In genomic region chr11:74710291-74710938, GRCh38 we compare ENCODE assay signal across 1 cellular context.
A peak's percentile ranks its signal among the peaks of the same experiment; 100 is the strongest.
TF ChIP-seq lines count a peak whose summit lies in the region.

No MANE protein-coding gene starts in this region.

TF ChIP-seq in HepG2, 621 proteins besides CTCF, POLR2A, EP300 and RAD21:
- TF ChIP-seq MAFK (conservative IDR thresholded peaks at IDR 0.05 in 1 of 2, IDR thresholded peaks at IDR 0.05 in 1 of 2; ENCODE audit: low read length in 2 of 2) (peak; percentile 74 to 80), MAFF (IDR thresholded peaks at IDR 0.05; ENCODE audit: low read depth, low read length) (peak; percentile 50), MXI1 (IDR thresholded peaks at IDR 0.05; ENCODE audit: borderline replicate concordance, low read depth, low read length) (no peak), ZNF7 (CRISPR knock-in tag; IDR thresholded peaks at IDR 0.05) (no peak), ZNF782 (CRISPR knock-in tag; IDR thresholded peaks at IDR 0.05; ENCODE audit: borderline replicate concordance) (no peak), ZNF687 (CRISPR knock-in tag; IDR thresholded peaks at IDR 0.05) (no peak), ZNF597 (CRISPR knock-in tag; IDR thresholded peaks at IDR 0.05) (no peak), ZNF468 (CRISPR knock-in tag; IDR thresholded peaks at IDR 0.05) (no peak), IRF2 (CRISPR knock-in tag; IDR thresholded peaks at IDR 0.05) (no peak), SOX6 (IDR thresholded peaks at IDR 0.05) (no peak), SOX6 (CRISPR knock-in tag; IDR thresholded peaks at IDR 0.05) (no peak), ZNF329 (CRISPR knock-in tag; IDR thresholded peaks at IDR 0.05; ENCODE audit: low read depth) (no peak), REXO4 (CRISPR knock-in tag; IDR thresholded peaks at IDR 0.05; ENCODE audit: borderline replicate concordance) (no peak), ZSCAN12 (CRISPR knock-in tag; IDR thresholded peaks at IDR 0.05) (no peak), ZFX (CRISPR knock-in tag; IDR thresholded peaks at IDR 0.05; ENCODE audit: low read depth) (peak; percentile 40; the same call in 1 of the 2 replicates), KLF9 (CRISPR knock-in tag; IDR thresholded peaks at IDR 0.05; ENCODE audit: low read depth) (no peak), JUN (CRISPR knock-in tag; IDR thresholded peaks at IDR 0.05) (no peak), AKAP8 (CRISPR knock-in tag; IDR thresholded peaks at IDR 0.05) (no peak), ZFP37 (CRISPR knock-in tag; IDR thresholded peaks at IDR 0.05; ENCODE audit: borderline replicate concordance) (no peak), ERF (CRISPR knock-in tag; IDR thresholded peaks at IDR 0.05) (no peak), EZH2 (conservative IDR thresholded peaks at IDR 0.05; ENCODE audit: low read depth, low read length) (no peak), KDM5B (CRISPR knock-in tag; IDR thresholded peaks at IDR 0.05; ENCODE audit: borderline replicate concordance) (0 out of 2 replicates have a peak, but pooled peaks have one; percentile 21)
TF ChIP-seq in HepG2: peak in this region for 4.
